Comparison of ENCODE assay signal across 8 cellular contexts in the genomic region with DNA sequence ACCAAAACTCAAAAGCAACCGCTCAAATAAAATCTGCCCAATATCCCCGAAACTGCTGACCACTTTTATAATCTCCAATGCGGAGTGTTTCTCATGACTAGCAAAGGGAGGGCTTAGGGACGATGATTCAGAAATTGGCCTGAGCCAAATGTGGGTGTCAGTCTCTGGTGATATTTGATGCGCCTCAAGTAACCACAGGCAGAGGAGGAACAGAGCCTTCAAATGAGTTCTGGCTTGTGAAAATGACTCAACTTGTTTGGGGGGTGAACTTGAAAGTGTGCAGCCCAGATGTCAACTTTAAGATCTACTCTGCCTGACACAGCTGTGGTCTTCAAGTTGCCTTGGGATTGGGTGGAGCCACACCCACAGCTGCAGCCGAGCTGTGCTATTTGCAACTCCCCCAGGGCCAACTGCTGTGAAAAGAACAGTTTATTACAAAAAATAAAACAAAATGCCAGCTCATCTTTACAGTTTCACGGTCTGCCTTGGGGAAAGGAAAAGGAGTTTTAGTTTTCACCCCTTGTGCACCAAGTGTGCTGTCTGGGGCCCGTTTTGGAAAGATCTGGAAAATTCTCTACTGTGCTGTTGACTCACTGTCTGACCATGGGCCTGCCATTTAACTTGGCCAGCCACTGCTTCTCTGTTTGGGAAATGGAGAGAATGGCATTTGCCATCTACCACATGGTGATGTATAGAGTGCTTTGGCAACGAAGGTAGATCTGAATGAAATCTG.
DNase-seq lines count a peak whose midpoint lies in the region; ATAC-seq and TF ChIP-seq lines count a peak whose summit lies in the region.

No MANE protein-coding gene starts in this region.

- H3K4me1 Mint-ChIP-seq in activated CD8-positive, alpha-beta T cell treated with anti-CD3 and anti-CD28 coated beads, Interleukin-2, amount 10 ng/mL, durations not matched to agents 7 days and 5 days (ENCODE audit: low read depth) = peaks cover 10% of the 10 kb centered on the region

- no peaks in the 10 kb centered on the region for H3K9me2 ChIP-seq in hepatocyte (replicated peaks; ENCODE audit: insufficient read depth)

- ATAC-seq in GM19395 (IDR thresholded peaks at IDR 0.05; ENCODE audit: unreplicated experiment) (peak; percentile 92), HG03280 (IDR thresholded peaks at IDR 0.05; ENCODE audit: unreplicated experiment) (peak; percentile 94)
- peak; percentile 86 for ATAC-seq in activated CD8-positive, alpha-beta T cell treated with anti-CD3 and anti-CD28 coated beads, Interleukin-2, amount 10 ng/mL, durations not matched to agents 7 days and 5 days

- H3K36me3 ChIP-seq in BLaER1 (no peaks in the 10 kb centered on the region), hepatocyte (replicated peaks; ENCODE audit: insufficient read depth, low read depth) (no peaks in the 10 kb centered on the region)

- H3K4me3 ChIP-seq in BLaER1 = no peak overlapping the region
- H3K4me3 ChIP-seq in hepatocyte = no peak overlapping the region

- DNase-seq in activated CD8-positive, alpha-beta T cell treated with anti-CD3 and anti-CD28 coated beads, Interleukin-2, amount 10 ng/mL, durations not matched to agents 7 days and 5 days = peak; percentile 51
- DNase-seq in hepatocyte (ENCODE audit: low spot score) (peak; percentile 68), stromal cell of bone marrow (ENCODE audit: low read depth) (peak; percentile 100), NCI-H1417 (lab: John Stamatoyannopoulos, UW) (no peak)
- DNase-seq in stimulated activated naive CD4-positive, alpha-beta T cell treated with Interleukin-2 at 50 U/mL for 16 hours (lab: John Stamatoyannopoulos, UW) = no peak

- no peaks in the 10 kb centered on the region for H3K9me3 ChIP-seq in BLaER1
- H3K9me3 ChIP-seq in hepatocyte (ENCODE audit: low read depth) = no peaks in the 10 kb centered on the region

- peaks cover 39% of the 10 kb centered on the region for H3K27me3 Mint-ChIP-seq in activated CD8-positive, alpha-beta T cell treated with anti-CD3 and anti-CD28 coated beads, Interleukin-2, amount 10 ng/mL, durations not matched to agents 7 days and 5 days (ENCODE audit: low read depth)

- H3K36me3 Mint-ChIP-seq in activated CD8-positive, alpha-beta T cell treated with anti-CD3 and anti-CD28 coated beads, Interleukin-2, amount 10 ng/mL, durations not matched to agents 7 days and 5 days (ENCODE audit: low read depth) = no peaks in the 10 kb centered on the region

- H3K27me3 ChIP-seq in BLaER1 = no peaks in the 10 kb centered on the region
- peaks cover 1% of the 10 kb centered on the region for H3K27me3 ChIP-seq in hepatocyte

- H3K4me1 ChIP-seq in BLaER1 (peaks cover 72% of the 10 kb centered on the region), hepatocyte (ENCODE audit: insufficient read depth) (peaks cover 18% of the 10 kb centered on the region)

- TF ChIP-seq CTCF in hepatocyte (IDR thresholded peaks at IDR 0.05; ENCODE audit: poor library complexity) = no peak

- no peak overlapping the region for H3K9ac ChIP-seq in BLaER1

- POLR2A ChIA-PET in activated CD8-positive, alpha-beta T cell treated with anti-CD3 and anti-CD28 coated beads, Interleukin-2, amount 10 ng/mL, durations not matched to agents 7 days and 5 days (lab: Charles Lee) = no interaction called here

- H3K9me3 Mint-ChIP-seq in activated CD8-positive, alpha-beta T cell treated with anti-CD3 and anti-CD28 coated beads, Interleukin-2, amount 10 ng/mL, durations not matched to agents 7 days and 5 days (ENCODE audit: insufficient read depth) = no peaks in the 10 kb centered on the region

- CTCF ChIA-PET in activated CD8-positive, alpha-beta T cell treated with anti-CD3 and anti-CD28 coated beads, Interleukin-2, amount 10 ng/mL, durations not matched to agents 7 days and 5 days (lab: Charles Lee) = interaction anchor here (1.0 to 2.0 kb wide), 2 partner anchors 9 to 36 kb away, joined by 3 to 5 read pairs; no protein-coding TSS in a partner anchor

- no peaks in the 10 kb centered on the region for H4K20me1 ChIP-seq in BLaER1
- no peaks in the 10 kb centered on the region for H4K20me1 ChIP-seq in hepatocyte (ENCODE audit: insufficient read depth, poor library complexity, severe bottlenecking)

- H2AFZ ChIP-seq in hepatocyte = no peak overlapping the region

- 57% methylated on average over 9 of the region's 9 CpGs for WGBS in hepatocyte (ENCODE audit: low lambda C conversion rate, missing lambda C conversion rate)

- H3K27ac ChIP-seq in BLaER1 (peak overlapping the region; percentile 60), hepatocyte (peak overlapping the region; percentile 69)

- H3K4me3 Mint-ChIP-seq in activated CD8-positive, alpha-beta T cell treated with anti-CD3 and anti-CD28 coated beads, Interleukin-2, amount 10 ng/mL, durations not matched to agents 7 days and 5 days = no peak overlapping the region

- no peaks in the 10 kb centered on the region for H3K79me2 ChIP-seq in hepatocyte

- H3K4me2 ChIP-seq in BLaER1 (peak overlapping the region; percentile 75), hepatocyte (peak overlapping the region; percentile 69)

- no peak overlapping the region for H3K27ac Mint-ChIP-seq in activated CD8-positive, alpha-beta T cell treated with anti-CD3 and anti-CD28 coated beads, Interleukin-2, amount 10 ng/mL, durations not matched to agents 7 days and 5 days

Comparison
In these comparisons a context has a peak if more than half of its experiments do, and no peak if none do; other contexts are left out.
1. DNase-seq: peak in activated CD8-positive, alpha-beta T cell treated with anti-CD3 and anti-CD28 coated beads, Interleukin-2, amount 10 ng/mL, durations not matched to agents 7 days and 5 days (single experiment), hepatocyte (single experiment) and stromal cell of bone marrow (single experiment); none in NCI-H1417 (0 of 3) and stimulated activated naive CD4-positive, alpha-beta T cell treated with Interleukin-2 at 50 U/mL for 16 hours (single experiment).
2. Peak in every context shown above with its lines, with median percentiles within 50 percentile points of each other: ATAC-seq.